31 cellular contexts compared by ENCODE assay signal in genomic region chr5:60977956-60978737, GRCh38.
"Had no signal": no experiment of that assay in that cellular context is flagged by ENCODE, and none has a peak within 500 bp of the region (broad histone marks: within the 10 kb centered on the region; RNA-seq: fewer than 3 reads in every experiment).

No MANE protein-coding gene starts in this region.

- H3K36me3 ChIP-seq: brain microvascular endothelial cell, esophagus squamous epithelium, gastrocnemius medialis, stomach, suprapubic skin, tibial artery had no signal

- H3K4me2 ChIP-seq: smooth muscle cell had no signal

- H3K4me3 ChIP-seq: esophagus squamous epithelium, gastrocnemius medialis, lung, mucosa of descending colon, smooth muscle cell, stomach, suprapubic skin, tibial artery had no signal

- H3K9me3 ChIP-seq: esophagus squamous epithelium, gastrocnemius medialis, suprapubic skin had no signal

- H3K27me3 ChIP-seq: brain microvascular endothelial cell, esophagus squamous epithelium, gastrocnemius medialis, stomach, suprapubic skin, tibial artery had no signal

- DNase-seq: activated B cell treated with CpG ODN at 0.5 μM for 24 hours; activated CD4-positive, alpha-beta T cell treated with anti-CD3 and anti-CD28 coated beads, Interleukin-2, amount 50 U/mL, for 1 hour; activated CD8-positive, alpha-beta T cell treated with anti-CD3 and anti-CD28 coated beads for 36 hours; activated gamma-delta T cell treated with Interleukin-2 at 50 U/mL for 16 hours; activated naive CD4-positive, alpha-beta T cell treated with anti-CD3 and anti-CD28 coated beads, Interleukin-2, amount 50 U/mL, for 16 hours; activated T-cell treated with anti-CD3 and anti-CD28 coated beads, Interleukin-2, amount 50 U/mL, for 4 hours; amniotic stem cell; brain microvascular endothelial cell; central memory CD4-positive, alpha-beta T cell; esophagus squamous epithelium; gastrocnemius medialis; glutamatergic neuron; hippocampal formation; kidney; mucosa of descending colon; posterior cingulate gyrus; stimulated activated CD4-positive, alpha-beta T cell treated with anti-CD3 and anti-CD28 coated beads, Interleukin-1b, Interleukin-23, amount 100 ng/mL, for 48 hours; stimulated activated naive B cell treated with anti-CD40 and anti-IgM and Interleukin-4, amounts not matched to agents 10 μg/mL and 1 μg/mL and 100 μg/mL, for 72 hours; stomach; T-helper 17 cell; T1000; tibial artery had no signal

- H3K4me1 ChIP-seq: esophagus squamous epithelium, suprapubic skin had no signal

- H3K27ac ChIP-seq: brain microvascular endothelial cell, epithelial cell of prostate, esophagus squamous epithelium, gastrocnemius medialis, stomach, suprapubic skin, tibial artery had no signal

- ATAC-seq: activated CD8-positive, alpha-beta T cell treated with anti-CD3 and anti-CD28 coated beads for 36 hours; activated T-cell treated with anti-CD3 and anti-CD28 coated beads, Interleukin-2, amount 50 U/mL, for 4 hours; activated T-helper 17 cell treated with anti-CD3 and anti-CD28 coated beads, Interleukin-2, amount 50 U/mL, for 72 hours; gastrocnemius medialis; left lobe of liver; mucosa of descending colon; natural killer cell treated with Interleukin-12 subunit alpha and Interleukin-12 subunit beta and Interleukin-15 and Interleukin-18, amount 100 ng/mL, for 72 hours; sciatic nerve; SK-N-SH treated with all-trans-retinoic acid at 6 μM for 48 hours; stimulated activated naive B cell treated with anti-CD40 and anti-IgM and Interleukin-4, amounts not matched to agents 10 μg/mL and 1 μg/mL and 100 μg/mL, for 72 hours; T-helper 17 cell had no signal
